15 cellular contexts compared by ENCODE assay signal in genomic region chr11:47477323-47477722, GRCh38. TPM values are rescaled to one million over a fixed set of nuclear protein-coding genes. Genes with fewer than 3 reads are reported as not detected.
DNase-seq lines count a peak whose midpoint lies in the region; ATAC-seq, FAIRE-seq and TF ChIP-seq lines count a peak whose summit lies in the region.
"Had no signal": no experiment of that assay in that cellular context is flagged by ENCODE, and none has a peak within 500 bp of the region (broad histone marks: within the 10 kb centered on the region; RNA-seq: fewer than 3 reads in every experiment).

No MANE protein-coding gene starts in this region.

- dilution Hi-C loops in endothelial cell of umbilical vein (cut with MboI; ENCODE audit: extremely low pct_ligation_motif_present, low sequenced_read_pairs) = no loop called here

- peaks cover 13% of the 10 kb centered on the region for H3K4me1 ChIP-seq in RWPE2 (ENCODE audit: insufficient read depth, poor library complexity, severe bottlenecking)
- H3K4me1 ChIP-seq in endothelial cell of umbilical vein (ENCODE audit: control insufficient read depth, extremely low read depth, insufficient read depth, low read length) = peaks cover 23% of the 10 kb centered on the region

- TF ChIP-seq POLR2A in endothelial cell of umbilical vein (IDR thresholded peaks at IDR 0.05; ENCODE audit: low read depth, low read length) = no peak

- H2AFZ ChIP-seq in endothelial cell of umbilical vein (ENCODE audit: low read depth, low read length) = no peak overlapping the region

- intact Hi-C loops in activated CD8-positive, alpha-beta T cell treated with anti-CD3 and anti-CD28 coated beads for 36 hours (cut with micrococcal nuclease) = no loop called here
- intact Hi-C loops in endothelial cell of umbilical vein (cut with micrococcal nuclease) = no loop called here

- H3K9me1 ChIP-seq in endothelial cell of umbilical vein (replicated peaks; ENCODE audit: control insufficient read depth, extremely low read depth, insufficient read depth, low read length) = no peaks in the 10 kb centered on the region

- TF ChIP-seq CTCF in activated CD8-positive, alpha-beta T cell treated with anti-CD3 and anti-CD28 coated beads for 36 hours (IDR thresholded peaks at IDR 0.05) = no peak
- TF ChIP-seq CTCF in RWPE2 (IDR thresholded peaks at IDR 0.05; ENCODE audit: poor library complexity, severe bottlenecking) (no peak), endothelial cell of umbilical vein (IDR thresholded peaks at IDR 0.05; ENCODE audit: extremely low read depth in 1 of 2, insufficient read depth in 1 of 2, low read depth in 1 of 2, low read length in 2 of 2) (no peak)

- no peaks in the 10 kb centered on the region for H3K27me3 ChIP-seq in RWPE2 (ENCODE audit: insufficient read depth, poor library complexity, severe bottlenecking)
- H3K27me3 ChIP-seq in endothelial cell of umbilical vein (ENCODE audit: control insufficient read depth in 2 of 2, insufficient read depth in 2 of 2, low read length in 2 of 2) = no peaks in the 10 kb centered on the region
- H3K27me3 ChIP-seq: tibial nerve had no signal

- peak; percentile 92 for FAIRE-seq in endothelial cell of umbilical vein (lab: Jason Lieb, UNC)
- FAIRE-seq: colon had no signal

- no peak overlapping the region for H3K4me3 Mint-ChIP-seq in activated CD8-positive, alpha-beta T cell treated with anti-CD3 and anti-CD28 coated beads for 36 hours
- H3K4me3 Mint-ChIP-seq in activated CD8-positive, alpha-beta T cell treated with anti-CD3 and anti-CD28 coated beads, Interleukin-2, amount 10 ng/mL, durations not matched to agents 7 days and 5 days = no peak overlapping the region
- H3K4me3 Mint-ChIP-seq in stimulated activated memory B cell treated with anti-CD40 and anti-IgM and Interleukin-4, amounts not matched to agents 10 μg/mL and 1 μg/mL and 100 μg/mL, for 72 hours = no peak overlapping the region
- H3K4me3 Mint-ChIP-seq: naive thymus-derived CD8-positive, alpha-beta T cell had no signal

- H3K27ac ChIP-seq in RWPE2 (ENCODE audit: poor library complexity, severe bottlenecking) (peak overlapping the region; percentile 59), endothelial cell of umbilical vein (ENCODE audit: insufficient read depth, low read depth, low read length) (peak overlapping the region; percentile 9)

- no peak for DNase-seq in activated CD8-positive, alpha-beta T cell treated with anti-CD3 and anti-CD28 coated beads for 36 hours
- no peak for DNase-seq in activated CD8-positive, alpha-beta T cell treated with anti-CD3 and anti-CD28 coated beads, Interleukin-2, amount 10 ng/mL, durations not matched to agents 7 days and 5 days
- DNase-seq in RWPE2 (ENCODE audit: low spot score) (no peak), endothelial cell of umbilical vein (ENCODE audit: low read depth, low spot score) (peak; percentile 67)
- DNase-seq in central memory CD4-positive, alpha-beta T cell = no peak
- DNase-seq: ACHN; activated CD4-positive, alpha-beta T cell treated with anti-CD3 and anti-CD28 coated beads, Interleukin-2, amount 50 U/mL, for 4 hours; naive thymus-derived CD8-positive, alpha-beta T cell; NCI-H2081; SHP77 had no signal

- no peak for ATAC-seq in activated CD8-positive, alpha-beta T cell treated with anti-CD3 and anti-CD28 coated beads for 36 hours
- ATAC-seq in activated CD8-positive, alpha-beta T cell treated with anti-CD3 and anti-CD28 coated beads, Interleukin-2, amount 10 ng/mL, durations not matched to agents 7 days and 5 days = no peak
- ATAC-seq in RWPE2 (ENCODE audit: low read depth) (peak; percentile 83), HG03432 (IDR thresholded peaks at IDR 0.05; ENCODE audit: unreplicated experiment) (no peak), HG02885 (IDR thresholded peaks at IDR 0.05; ENCODE audit: poor library complexity, unreplicated experiment) (no peak)
- ATAC-seq in stimulated activated memory B cell treated with anti-CD40 and anti-IgM and Interleukin-4, amounts not matched to agents 10 μg/mL and 1 μg/mL and 100 μg/mL, for 72 hours = no peak
- ATAC-seq: naive thymus-derived CD8-positive, alpha-beta T cell had no signal

- BruUV-seq in endothelial cell of umbilical vein (replicated peaks; lab: Mats Ljungman, UMichigan) = no TSS peak

- peaks cover 62% of the 10 kb centered on the region for H3K36me3 Mint-ChIP-seq in activated CD8-positive, alpha-beta T cell treated with anti-CD3 and anti-CD28 coated beads for 36 hours (ENCODE audit: low read depth)
- H3K36me3 Mint-ChIP-seq in activated CD8-positive, alpha-beta T cell treated with anti-CD3 and anti-CD28 coated beads, Interleukin-2, amount 10 ng/mL, durations not matched to agents 7 days and 5 days (ENCODE audit: low read depth) = peaks cover 76% of the 10 kb centered on the region
- peaks cover 70% of the 10 kb centered on the region for H3K36me3 Mint-ChIP-seq in stimulated activated memory B cell treated with anti-CD40 and anti-IgM and Interleukin-4, amounts not matched to agents 10 μg/mL and 1 μg/mL and 100 μg/mL, for 72 hours

- POLR2A ChIA-PET in activated CD8-positive, alpha-beta T cell treated with anti-CD3 and anti-CD28 coated beads for 36 hours (lab: Charles Lee) = interaction anchor here (2.2 kb wide), 1 partner anchor 10 kb away, joined by 7 read pairs; no protein-coding TSS in a partner anchor
- POLR2A ChIA-PET in activated CD8-positive, alpha-beta T cell treated with anti-CD3 and anti-CD28 coated beads, Interleukin-2, amount 10 ng/mL, durations not matched to agents 7 days and 5 days (lab: Charles Lee) = no interaction called here
- POLR2A ChIA-PET in endothelial cell of umbilical vein (lab: Charles Lee) = no interaction called here

- peak overlapping the region; percentile 19 for H3K27ac Mint-ChIP-seq in activated CD8-positive, alpha-beta T cell treated with anti-CD3 and anti-CD28 coated beads for 36 hours
- H3K27ac Mint-ChIP-seq in activated CD8-positive, alpha-beta T cell treated with anti-CD3 and anti-CD28 coated beads, Interleukin-2, amount 10 ng/mL, durations not matched to agents 7 days and 5 days = no peak overlapping the region
- peak overlapping the region; percentile 44 for H3K27ac Mint-ChIP-seq in stimulated activated memory B cell treated with anti-CD40 and anti-IgM and Interleukin-4, amounts not matched to agents 10 μg/mL and 1 μg/mL and 100 μg/mL, for 72 hours

- CTCF ChIA-PET in activated CD8-positive, alpha-beta T cell treated with anti-CD3 and anti-CD28 coated beads for 36 hours (lab: Charles Lee) = interaction anchor here (1.2 kb wide), 1 partner anchor 11 kb away, joined by 3 read pairs; no protein-coding TSS in a partner anchor
- CTCF ChIA-PET in activated CD8-positive, alpha-beta T cell treated with anti-CD3 and anti-CD28 coated beads, Interleukin-2, amount 10 ng/mL, durations not matched to agents 7 days and 5 days (lab: Charles Lee) = no interaction called here
- CTCF ChIA-PET in endothelial cell of umbilical vein (lab: Charles Lee) = no interaction called here

- peaks cover 5% of the 10 kb centered on the region for H3K4me1 Mint-ChIP-seq in activated CD8-positive, alpha-beta T cell treated with anti-CD3 and anti-CD28 coated beads for 36 hours (ENCODE audit: low read depth)
- no peaks in the 10 kb centered on the region for H3K4me1 Mint-ChIP-seq in activated CD8-positive, alpha-beta T cell treated with anti-CD3 and anti-CD28 coated beads, Interleukin-2, amount 10 ng/mL, durations not matched to agents 7 days and 5 days (ENCODE audit: low read depth)
- peaks cover 6% of the 10 kb centered on the region for H3K4me1 Mint-ChIP-seq in stimulated activated memory B cell treated with anti-CD40 and anti-IgM and Interleukin-4, amounts not matched to agents 10 μg/mL and 1 μg/mL and 100 μg/mL, for 72 hours

- no peaks in the 10 kb centered on the region for H4K20me1 ChIP-seq in endothelial cell of umbilical vein (replicated peaks; ENCODE audit: control insufficient read depth, extremely low read depth, insufficient read depth, low read length)

- H3K36me3 ChIP-seq in RWPE2 (ENCODE audit: low read depth) (peaks cover 99% of the 10 kb centered on the region), endothelial cell of umbilical vein (ENCODE audit: control insufficient read depth in 2 of 2, extremely low read depth in 1 of 2, insufficient read depth in 2 of 2, low read length in 2 of 2) (peaks cover 27 to 33% of the 10 kb centered on the region in 2 experiments)

- H3K9ac ChIP-seq in endothelial cell of umbilical vein (replicated peaks; ENCODE audit: extremely low read depth, insufficient read depth, low read length) = no peak overlapping the region

- H3K9me3 Mint-ChIP-seq in activated CD8-positive, alpha-beta T cell treated with anti-CD3 and anti-CD28 coated beads for 36 hours = no peaks in the 10 kb centered on the region
- H3K9me3 Mint-ChIP-seq in activated CD8-positive, alpha-beta T cell treated with anti-CD3 and anti-CD28 coated beads, Interleukin-2, amount 10 ng/mL, durations not matched to agents 7 days and 5 days (ENCODE audit: insufficient read depth) = no peaks in the 10 kb centered on the region
- no peaks in the 10 kb centered on the region for H3K9me3 Mint-ChIP-seq in stimulated activated memory B cell treated with anti-CD40 and anti-IgM and Interleukin-4, amounts not matched to agents 10 μg/mL and 1 μg/mL and 100 μg/mL, for 72 hours
- H3K9me3 Mint-ChIP-seq: naive thymus-derived CD8-positive, alpha-beta T cell had no signal

- H3K79me2 ChIP-seq in endothelial cell of umbilical vein (ENCODE audit: control insufficient read depth, insufficient read depth, low read length) = peaks cover 3% of the 10 kb centered on the region

- H3K4me2 ChIP-seq in endothelial cell of umbilical vein (ENCODE audit: insufficient read depth, low read length) = peak overlapping the region; percentile 50

- H3K9me3 ChIP-seq in RWPE2 (ENCODE audit: severe bottlenecking) = no peaks in the 10 kb centered on the region
- H3K9me3 ChIP-seq in endothelial cell of umbilical vein (replicated peaks; ENCODE audit: control insufficient read depth, insufficient read depth, low read length) = no peaks in the 10 kb centered on the region
- H3K9me3 ChIP-seq: tibial nerve had no signal

- no peak overlapping the region for H3K4me3 ChIP-seq in RWPE2 (ENCODE audit: severe bottlenecking)
- no peak overlapping the region for H3K4me3 ChIP-seq in endothelial cell of umbilical vein (replicated peaks in 1 of 3; ENCODE audit: insufficient read depth in 1 of 3, low read depth in 1 of 3, low read length in 3 of 3)
- H3K4me3 ChIP-seq: tibial nerve had no signal

- H3K27me3 Mint-ChIP-seq in activated CD8-positive, alpha-beta T cell treated with anti-CD3 and anti-CD28 coated beads for 36 hours = no peaks in the 10 kb centered on the region
- no peaks in the 10 kb centered on the region for H3K27me3 Mint-ChIP-seq in activated CD8-positive, alpha-beta T cell treated with anti-CD3 and anti-CD28 coated beads, Interleukin-2, amount 10 ng/mL, durations not matched to agents 7 days and 5 days (ENCODE audit: low read depth)
- no peaks in the 10 kb centered on the region for H3K27me3 Mint-ChIP-seq in stimulated activated memory B cell treated with anti-CD40 and anti-IgM and Interleukin-4, amounts not matched to agents 10 μg/mL and 1 μg/mL and 100 μg/mL, for 72 hours
- H3K27me3 Mint-ChIP-seq: naive thymus-derived CD8-positive, alpha-beta T cell had no signal

RNA-seq across cellular contexts. Expression of gene RAPSN, which starts 28.4 kb away (rescaled TPM):
- total RNA-seq in activated CD8-positive, alpha-beta T cell treated with anti-CD3 and anti-CD28 coated beads for 36 hours = under 1 TPM; 0.36 to 0.81 TPM
- 1 to 10 TPM in 1 of 2 experiments, under 1 TPM in 1; 0.45 to 1.2 TPM for total RNA-seq in activated CD8-positive, alpha-beta T cell treated with anti-CD3 and anti-CD28 coated beads, Interleukin-2, amount 10 ng/mL, durations not matched to agents 7 days and 5 days
- 1.6 TPM in 2 replicates for total RNA-seq in endothelial cell of umbilical vein
- 0.18 and 0.27 TPM in 2 replicates for polyA plus RNA-seq in endothelial cell of umbilical vein
- polyA plus RNA-seq in endothelial cell of umbilical vein (2011; cell fraction: cytosol; rRNA removed) = 0.13 TPM in 1 of 2 replicates, not detected in the other
- polyA plus RNA-seq in endothelial cell of umbilical vein (2011; cell fraction: nucleus; rRNA removed) = 0.95 and 1.2 TPM in 2 replicates
- not detected in 2 replicates for polyA plus RNA-seq in endothelial cell of umbilical vein (2012)
- 0.53 and 0.61 TPM in 2 replicates for polyA minus RNA-seq in endothelial cell of umbilical vein
- not detected for polyA minus RNA-seq in endothelial cell of umbilical vein (2011; cell fraction: cytosol; rRNA and poly(A)+ RNA removed)
- 1.8 and 4.5 TPM in 2 replicates for polyA minus RNA-seq in endothelial cell of umbilical vein (2011; cell fraction: nucleus; rRNA and poly(A)+ RNA removed)
- polyA plus RNA-seq: naive thymus-derived CD8-positive, alpha-beta T cell had no signal

RNA-seq across cellular contexts. Expression of gene PSMC3, which starts 51.1 kb away (rescaled TPM):
- total RNA-seq in activated CD8-positive, alpha-beta T cell treated with anti-CD3 and anti-CD28 coated beads for 36 hours = 100 to 1,000 TPM; 137 to 140 TPM
- 100 to 1,000 TPM; 179 TPM for total RNA-seq in activated CD8-positive, alpha-beta T cell treated with anti-CD3 and anti-CD28 coated beads, Interleukin-2, amount 10 ng/mL, durations not matched to agents 7 days and 5 days
- 202 and 203 TPM in 2 replicates for total RNA-seq in endothelial cell of umbilical vein
- polyA plus RNA-seq in endothelial cell of umbilical vein = 153 and 179 TPM in 2 replicates
- polyA plus RNA-seq in endothelial cell of umbilical vein (2011; cell fraction: cytosol; rRNA removed) = 233 and 266 TPM in 2 replicates
- 158 and 268 TPM in 2 replicates for polyA plus RNA-seq in endothelial cell of umbilical vein (2011; cell fraction: nucleus; rRNA removed)
- 223 and 224 TPM in 2 replicates for polyA plus RNA-seq in endothelial cell of umbilical vein (2012)
- polyA minus RNA-seq in endothelial cell of umbilical vein = 113 and 125 TPM in 2 replicates
- 169 TPM for polyA minus RNA-seq in endothelial cell of umbilical vein (2011; cell fraction: cytosol; rRNA and poly(A)+ RNA removed)
- 47.0 and 56.1 TPM in 2 replicates for polyA minus RNA-seq in endothelial cell of umbilical vein (2011; cell fraction: nucleus; rRNA and poly(A)+ RNA removed)
